Comparison of ENCODE assay signal across 17 cellular contexts in the genomic region with DNA sequence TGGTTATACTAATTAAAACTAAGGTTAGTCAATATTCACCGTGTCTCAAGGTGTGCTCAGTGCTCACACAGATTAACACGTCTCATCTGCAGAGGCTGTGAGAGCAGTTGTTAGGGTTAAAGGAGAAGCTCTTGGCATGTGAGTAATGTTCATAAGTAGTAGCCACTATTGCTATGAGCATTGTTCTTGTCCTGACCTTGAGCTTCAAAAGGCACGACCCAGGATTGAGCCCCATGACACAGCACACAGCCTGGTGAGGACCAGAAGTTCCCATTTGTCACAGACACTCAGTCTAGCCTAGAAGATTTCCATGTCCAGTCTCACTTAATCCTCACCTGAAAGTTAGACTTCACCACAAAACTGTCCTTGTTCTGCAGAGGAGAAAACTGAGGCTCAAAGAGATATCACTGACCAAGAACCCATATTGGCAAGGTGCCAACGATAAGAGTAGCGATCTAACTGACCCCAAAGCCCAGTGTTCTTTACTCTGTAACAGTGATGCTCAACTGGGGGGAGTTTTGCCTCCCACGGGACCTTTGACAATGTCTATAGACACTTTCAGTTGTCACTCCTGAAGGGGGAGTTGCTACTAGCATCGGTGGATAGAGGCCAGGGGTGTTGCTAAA. TPM values are rescaled to one million over a fixed set of nuclear protein-coding genes. Genes with fewer than 3 reads are reported as not detected.
A peak's percentile ranks its signal among the peaks of the same experiment; 100 is the strongest.
DNase-seq lines count a peak whose midpoint lies in the region; ATAC-seq, FAIRE-seq and TF ChIP-seq lines count a peak whose summit lies in the region.
"Had no signal": no experiment of that assay in that cellular context is flagged by ENCODE, and none has a peak within 500 bp of the region (broad histone marks: within the 10 kb centered on the region; RNA-seq: fewer than 3 reads in every experiment).

No MANE protein-coding gene starts in this region.

- H3K27ac Mint-ChIP-seq in CD14-positive monocyte, result peak overlapping the region; percentile 97 to 99 (median 98)
- H3K27ac Mint-ChIP-seq: CD4-positive, alpha-beta T cell had no signal

- H3K27me3 Mint-ChIP-seq in CD14-positive monocyte (ENCODE audit: low read depth in 3 of 3), result peaks cover 0 to 8% (median 2%) of the 10 kb centered on the region in 3 donors

- H3K79me2 ChIP-seq in K562 (ENCODE audit: control insufficient read depth, insufficient read depth, low read length), result no peaks in the 10 kb centered on the region
- no peaks in the 10 kb centered on the region for H3K79me2 ChIP-seq in parathyroid adenoma

- intact Hi-C loops in CD14-positive monocyte (cut with micrococcal nuclease) (loop anchor here in 1 of 2 donors (5.0 to 10.0 kb wide), 2 partner anchors 154 to 396 kb away; no protein-coding TSS in a partner anchor), K562 (cut with micrococcal nuclease) (no loop called here)

- H3K27me3 ChIP-seq in HL-60 (ENCODE audit: insufficient read depth, poor library complexity, severe bottlenecking), result no peaks in the 10 kb centered on the region
- no peaks in the 10 kb centered on the region for H3K27me3 ChIP-seq in K562 (ENCODE audit: control insufficient read depth in 2 of 2, insufficient read depth in 2 of 2, low read length in 2 of 2)
- no peaks in the 10 kb centered on the region for H3K27me3 ChIP-seq in parathyroid adenoma (ENCODE audit: control insufficient read depth, insufficient read depth, low read length)
- H3K27me3 ChIP-seq in suprapubic skin, result no peaks in the 10 kb centered on the region

- peak overlapping the region; percentile 54; the same call in 1 of the 2 replicates for H3K27ac ChIP-seq in HL-60 (replicated peaks)
- no peak overlapping the region for H3K27ac ChIP-seq in K562 (ENCODE audit: extremely low read depth, low read depth, low read length)
- peak overlapping the region; percentile 11 for H3K27ac ChIP-seq in parathyroid adenoma
- H3K27ac ChIP-seq in suprapubic skin, result no peak overlapping the region
- H3K27ac ChIP-seq: A549, GM23248 had no signal

- H3K4me1 ChIP-seq in K562 (replicated peaks in 1 of 2; ENCODE audit: control insufficient read depth in 2 of 2, insufficient read depth in 2 of 2, low read length in 2 of 2) (no peaks in the 10 kb centered on the region), parathyroid adenoma (no peaks in the 10 kb centered on the region), suprapubic skin (no peaks in the 10 kb centered on the region)
- H3K4me1 ChIP-seq: A549 had no signal

- H3K4me3 Mint-ChIP-seq in CD14-positive monocyte, result no peak overlapping the region
- H3K4me3 Mint-ChIP-seq: CD4-positive, alpha-beta T cell had no signal

- no peaks in the 10 kb centered on the region for H3K9me1 ChIP-seq in K562 (ENCODE audit: control insufficient read depth, insufficient read depth, low read length)

- peaks cover 11 to 19% of the 10 kb centered on the region in 2 donors for H3K36me3 Mint-ChIP-seq in CD14-positive monocyte

- ATAC-seq in K562, result no peak
- ATAC-seq: A549 had no signal

- no peak for TF ChIP-seq CTCF in CD14-positive monocyte (IDR thresholded peaks at IDR 0.05)
- no peak for TF ChIP-seq CTCF in HL-60 (IDR thresholded peaks at IDR 0.05; ENCODE audit: insufficient read depth, low read length)
- no peak for TF ChIP-seq CTCF in K562 (IDR thresholded peaks at IDR 0.05 in 2 of 3, conservative IDR thresholded peaks at IDR 0.05 in 1 of 3; ENCODE audit: insufficient read depth in 2 of 3, low read depth in 1 of 3, low read length in 3 of 3)
- no peak for TF ChIP-seq CTCF in parathyroid adenoma (IDR thresholded peaks at IDR 0.05)
- TF ChIP-seq CTCF in suprapubic skin (IDR thresholded peaks at IDR 0.05), result no peak

- H3K4me2 ChIP-seq in K562 (ENCODE audit: insufficient read depth, low read length) (no peak overlapping the region), parathyroid adenoma (ENCODE audit: low read length) (no peak overlapping the region)
- H3K4me2 ChIP-seq: A549 had no signal

- CTCF ChIA-PET in K562 (lab: Yijun Ruan, JAX; ENCODE audit: low intra/inter-chr PET ratio), result no interaction called here

- no TSS peak for BruUV-seq in K562 (replicated peaks; lab: Mats Ljungman, UMichigan)

- in situ Hi-C loops in K562 (cut with MboI), result no loop called here

- DNase-seq in CD14-positive monocyte (ENCODE audit: low spot score) (peak; percentile 76), HL-60 (ENCODE audit: low read depth in 1 of 2, low spot score in 1 of 2) (no peak), K562 (ENCODE audit: extremely low read depth in 1 of 4, low spot score in 3 of 4) (no peak), suprapubic skin (ENCODE audit: low spot score in 2 of 2) (no peak), GM19238 (ENCODE audit: insufficient read length, low spot score) (no peak), NAMALWA (ENCODE audit: low spot score) (no peak), amygdala (lab: John Stamatoyannopoulos, UW) (no peak)
- DNase-seq: Calu3; CD4-positive, alpha-beta T cell; DMS 273 treated with DMSO at 0.1 percent for 48 hours; GM23248; H7 had no signal

- H3K4me3 ChIP-seq in HL-60 (replicated peaks; ENCODE audit: insufficient read depth, low read length), result no peak overlapping the region
- H3K4me3 ChIP-seq in K562, result no peak overlapping the region
- no peak overlapping the region for H3K4me3 ChIP-seq in parathyroid adenoma (ENCODE audit: low read depth, low read length)
- no peak overlapping the region for H3K4me3 ChIP-seq in suprapubic skin
- H3K4me3 ChIP-seq: A549, GM23248 had no signal

- peaks cover 0 to 8% (median 2%) of the 10 kb centered on the region in 7 donors for H3K9me3 Mint-ChIP-seq in CD14-positive monocyte

- TF ChIP-seq POLR2A in K562 (conservative IDR thresholded peaks at IDR 0.05), result no peak
- TF ChIP-seq POLR2A in suprapubic skin (IDR thresholded peaks at IDR 0.05), result no peak

- no peak for FAIRE-seq in K562 (lab: Jason Lieb, UNC)
- FAIRE-seq: A549 had no signal

- H3K36me3 ChIP-seq in K562 (ENCODE audit: control insufficient read depth, insufficient read depth, low read length) (no peaks in the 10 kb centered on the region), parathyroid adenoma (ENCODE audit: control insufficient read depth, insufficient read depth, low read length) (no peaks in the 10 kb centered on the region), suprapubic skin (no peaks in the 10 kb centered on the region)

- TF ChIP-seq RAD21 in K562 (CRISPR knock-in tag; conservative IDR thresholded peaks at IDR 0.05 in 1 of 2, IDR thresholded peaks at IDR 0.05 in 1 of 2), result no peak

- POLR2A ChIA-PET in K562 (lab: Yijun Ruan, JAX), result interaction anchor here (0.6 kb wide), 1 partner anchor 162 kb away, joined by 3 read pairs; no protein-coding TSS in a partner anchor

- TF ChIP-seq EP300 in K562 (IDR thresholded peaks at IDR 0.05; ENCODE audit: low read length) (no peak), suprapubic skin (IDR thresholded peaks at IDR 0.05) (no peak)

- H3K9ac ChIP-seq in K562 (ENCODE audit: insufficient read depth in 1 of 2, low read depth in 2 of 2, low read length in 2 of 2) (no peak overlapping the region), parathyroid adenoma (no peak overlapping the region)
- H3K9ac ChIP-seq: GM23248 had no signal

- H3K4me1 Mint-ChIP-seq in CD14-positive monocyte, result peaks cover 92% of the 10 kb centered on the region

- no peaks in the 10 kb centered on the region for H4K20me1 ChIP-seq in K562 (replicated peaks; ENCODE audit: control insufficient read depth, insufficient read depth, low read length)

- 2% methylated on average over 7 of the region's 7 CpGs for WGBS in K562 (ENCODE audit: insufficient coverage, low coverage, missing lambda C conversion rate)
- WGBS in suprapubic skin, result 75% methylated on average over 7 of the region's 7 CpGs

- H3K9me3 ChIP-seq in K562 (replicated peaks; ENCODE audit: control insufficient read depth, insufficient read depth, low read depth, low read length), result no peaks in the 10 kb centered on the region
- no peaks in the 10 kb centered on the region for H3K9me3 ChIP-seq in parathyroid adenoma (ENCODE audit: control insufficient read depth, low read length)
- no peaks in the 10 kb centered on the region for H3K9me3 ChIP-seq in suprapubic skin

- no peak overlapping the region for H2AFZ ChIP-seq in K562 (ENCODE audit: low read depth, low read length)
- no peak overlapping the region for H2AFZ ChIP-seq in parathyroid adenoma
- H2AFZ ChIP-seq: GM23248 had no signal

RNA-seq across cellular contexts. Expression of gene FPR3, which starts 26.0 kb away (rescaled TPM):
- polyA plus RNA-seq in CD14-positive monocyte (1 to 10 TPM; 3.5 to 3.8 TPM), K562 (2011; rRNA removed) (0.45 and 1.3 TPM in 2 replicates), K562 (2014; fragmentation: Illumina TruSeq; extraction: Trizol) (0.22 and 0.39 TPM in 2 replicates), K562 (2014; fragmentation: Nextera tagmentation; extraction: Ambion mirVana) (under 1 TPM in 1 of 2 experiments, not detected in 1; 0.08 TPM), K562 (2014; rRNA removed) (0.24 and 0.25 TPM in 2 replicates)
- total RNA-seq in K562 (2011; cell fraction: chromatin; rRNA removed; ENCODE audit: low replicate concordance), result 0.55 and 0.60 TPM in 2 replicates
- 0.33 and 0.39 TPM in 2 replicates for total RNA-seq in K562 (2011; cell fraction: nucleolus; rRNA removed)
- total RNA-seq in K562 (2011; cell fraction: nucleoplasm; rRNA removed), result 0.29 and 0.53 TPM in 2 replicates
- total RNA-seq in K562 (2014; rRNA removed) (0.09 and 0.41 TPM in 2 replicates), K562 (2014; rRNA removed; fragmentation: Illumina TruSeq; extraction: Trizol) (0.22 and 0.35 TPM in 2 replicates), K562 (2015; rRNA removed; fragmentation: Illumina TruSeq; extraction: Trizol) (0.51 and 0.57 TPM in 2 replicates), K562 (2021) (0.13 and 0.22 TPM in 2 replicates), suprapubic skin (1 to 10 TPM in 3 of 4 donors, under 1 TPM in 1; 0.81 to 2.9 (median 2.1) TPM)
- polyA plus RNA-seq in K562 (2011; cell fraction: cytosol; rRNA removed), result 0.07 and 1.4 TPM in 2 replicates
- 0.10 and 0.67 TPM in 2 replicates for polyA plus RNA-seq in K562 (2011; cell fraction: nucleus; rRNA removed)
- 1.8 and 2.3 TPM in 2 replicates for polyA plus RNA-seq in K562 (2012)
- polyA minus RNA-seq in K562 (2011; rRNA and poly(A)+ RNA removed), result 0.42 and 1.8 TPM in 2 replicates
- polyA minus RNA-seq in K562 (2011; cell fraction: cytosol; rRNA and poly(A)+ RNA removed), result 0.64 TPM in 1 of 2 replicates, not detected in the other
- 0.13 and 0.67 TPM in 2 replicates for polyA minus RNA-seq in K562 (2011; cell fraction: nucleus; rRNA and poly(A)+ RNA removed)
- total RNA-seq: Calu3; CD4-positive, alpha-beta T cell; Daoy; GM23248; H7; HT1080 had no signal
- polyA plus RNA-seq: A549, BJ, GM23248 had no signal

RNA-seq across cellular contexts. Expression of gene FPR2, which starts 60.0 kb away (rescaled TPM):
- polyA plus RNA-seq in CD14-positive monocyte (100 to 1,000 TPM in 1 of 2 donors, 10 to 100 TPM in 1; 70.3 to 108 TPM), K562 (2011; rRNA removed) (not detected in 2 replicates), K562 (2014; fragmentation: Illumina TruSeq; extraction: Trizol) (not detected in 2 replicates), K562 (2014; fragmentation: Nextera tagmentation; extraction: Ambion mirVana) (under 1 TPM; 0.03 to 0.07 TPM), K562 (2014; rRNA removed) (0.15 and 0.19 TPM in 2 replicates)
- not detected in 2 replicates for total RNA-seq in K562 (2011; cell fraction: chromatin; rRNA removed; ENCODE audit: low replicate concordance)
- not detected in 2 replicates for total RNA-seq in K562 (2011; cell fraction: nucleolus; rRNA removed)
- not detected in 2 replicates for total RNA-seq in K562 (2011; cell fraction: nucleoplasm; rRNA removed)
- total RNA-seq in K562 (2014; rRNA removed) (not detected in 2 replicates), K562 (2014; rRNA removed; fragmentation: Illumina TruSeq; extraction: Trizol) (not detected in 2 replicates), K562 (2015; rRNA removed; fragmentation: Illumina TruSeq; extraction: Trizol) (not detected in 2 replicates), K562 (2021) (not detected in 2 replicates), suprapubic skin (under 1 TPM in 1 of 4 donors, not detected in 3; 0.34 TPM)
- polyA plus RNA-seq in K562 (2011; cell fraction: cytosol; rRNA removed), result 0.07 TPM in 1 of 2 replicates, not detected in the other
- polyA plus RNA-seq in K562 (2011; cell fraction: nucleus; rRNA removed), result not detected in 2 replicates
- 0.04 and 0.12 TPM in 2 replicates for polyA plus RNA-seq in K562 (2012)
- not detected in 2 replicates for polyA minus RNA-seq in K562 (2011; rRNA and poly(A)+ RNA removed)
- not detected in 2 replicates for polyA minus RNA-seq in K562 (2011; cell fraction: cytosol; rRNA and poly(A)+ RNA removed)
- polyA minus RNA-seq in K562 (2011; cell fraction: nucleus; rRNA and poly(A)+ RNA removed), result not detected in 2 replicates
- total RNA-seq: Calu3; CD4-positive, alpha-beta T cell; Daoy; GM23248; H7 had no signal
- polyA plus RNA-seq: A549, BJ, GM23248 had no signal

Comparison
In these comparisons a context has a peak if more than half of its experiments do, and no peak if none do; other contexts are left out.
1. H3K27ac ChIP-seq: peak in HL-60 (single experiment) and parathyroid adenoma (single experiment); none in K562 (single experiment) and suprapubic skin (single experiment).